Comparison of ENCODE assay signal across 9 cellular contexts in genomic region chr12:388547-389137, GRCh38. TPM values are rescaled to one million over a fixed set of nuclear protein-coding genes. Genes with fewer than 3 reads are reported as not detected.
A peak's percentile ranks its signal among the peaks of the same experiment; 100 is the strongest.
DNase-seq lines count a peak whose midpoint lies in the region; ATAC-seq, FAIRE-seq and TF ChIP-seq lines count a peak whose summit lies in the region.
"Had no signal": no experiment of that assay in that cellular context is flagged by ENCODE, and none has a peak within 500 bp of the region (broad histone marks: within the 10 kb centered on the region; RNA-seq: fewer than 3 reads in every experiment).

No MANE protein-coding gene starts in this region.

- no peaks in the 10 kb centered on the region for H3K9me3 ChIP-seq in liver (ENCODE audit: control insufficient read depth in 4 of 4, low read length in 3 of 4)

- H3K27me3 ChIP-seq in bronchial epithelial cell (ENCODE audit: control insufficient read depth, insufficient read depth, low read length), result no peaks in the 10 kb centered on the region
- no peaks in the 10 kb centered on the region for H3K27me3 ChIP-seq in liver (ENCODE audit: control insufficient read depth in 4 of 4, insufficient read depth in 4 of 4, low read length in 3 of 4)

- TF ChIP-seq RAD21 in liver (IDR thresholded peaks at IDR 0.05), result no peak

- TF ChIP-seq CTCF in GM12864 (IDR thresholded peaks at IDR 0.05; ENCODE audit: low read depth, low read length, missing control alignments) (no peak), bronchial epithelial cell (IDR thresholded peaks at IDR 0.05; ENCODE audit: insufficient read depth, low read length, severe bottlenecking) (no peak), liver (IDR thresholded peaks at IDR 0.05; ENCODE audit: low read depth, low read length, missing input control) (no peak)

- H3K36me3 ChIP-seq in bronchial epithelial cell (ENCODE audit: control insufficient read depth, insufficient read depth, low read length), result peaks cover 3% of the 10 kb centered on the region
- peaks cover 5 to 15% (median 7%) of the 10 kb centered on the region in 4 donors for H3K36me3 ChIP-seq in liver (ENCODE audit: control insufficient read depth in 4 of 4, insufficient read depth in 3 of 4, low read depth in 1 of 4, low read length in 3 of 4)

- H3K4me3 ChIP-seq in GM12864 (ENCODE audit: low read depth, low read length) (peak overlapping the region; percentile 86), bronchial epithelial cell (ENCODE audit: low read depth, low read length) (peak overlapping the region; percentile 76), liver (ENCODE audit: low read depth in 1 of 3, low read length in 3 of 3) (peak overlapping the region; percentile 90 to 98 (median 97))

- under 1% methylated on average over 35 of the region's 35 CpGs for WGBS in liver

- FAIRE-seq in bronchial epithelial cell (lab: Jason Lieb, UNC) (no peak), RCC 7860 (lab: Jason Lieb, UNC) (no peak)
- FAIRE-seq: frontal cortex had no signal

- peaks cover 0 to 39% (median 29%) of the 10 kb centered on the region in 4 donors for H3K4me1 ChIP-seq in liver (ENCODE audit: control insufficient read depth in 4 of 4, insufficient read depth in 4 of 4, low read length in 3 of 4)

- peak; percentile 20 for ATAC-seq in HG02610 (IDR thresholded peaks at IDR 0.05; ENCODE audit: unreplicated experiment)

- peak overlapping the region; percentile 89 to 94 for H3K9ac ChIP-seq in liver (ENCODE audit: low read depth in 1 of 2, low read length in 2 of 2)

- DNase-seq in GM12864 (ENCODE audit: low read depth) (peak; percentile 33), RPMI8226 (peak; percentile 47), bronchial epithelial cell (ENCODE audit: low read depth) (peak; percentile 28), RCC 7860 (ENCODE audit: low spot score) (no peak)
- peak; percentile 15 for DNase-seq in stimulated activated CD8-positive, alpha-beta memory T cell treated with anti-CD3 and anti-CD28 coated beads, Interleukin-15, amount 100 ng/mL, for 24 hours (ENCODE audit: low read depth)
- DNase-seq in effector CD8-positive, alpha-beta T cell (lab: John Stamatoyannopoulos, UW), result no peak

- peak overlapping the region; percentile 99 for H3K27ac ChIP-seq in liver (ENCODE audit: low read depth in 1 of 2, low read length in 2 of 2)

TF ChIP-seq in liver, 16 proteins besides CTCF, POLR2A, EP300 and RAD21:
- no peak for TF ChIP-seq TAF1 (conservative IDR thresholded peaks at IDR 0.05)
- no peak for TF ChIP-seq FOXA1 (IDR thresholded peaks at IDR 0.05)
- no peak for TF ChIP-seq HNF4A (conservative IDR thresholded peaks at IDR 0.05)
- no peak for TF ChIP-seq JUND (IDR thresholded peaks at IDR 0.05)
- no peak for TF ChIP-seq MAX (IDR thresholded peaks at IDR 0.05)
- no peak for TF ChIP-seq ZBTB33 (IDR thresholded peaks at IDR 0.05)

RNA-seq across cellular contexts. Expression of gene KDM5A, which starts 0.5 kb away (rescaled TPM):
- total RNA-seq in bronchial epithelial cell (35.5 and 50.1 TPM in 2 replicates), liver (10 to 100 TPM; 26.5 to 33.7 TPM)
- 10 to 100 TPM in 1 of 2 donors, 1 to 10 TPM in 1; 7.2 to 20.7 TPM for polyA plus RNA-seq in liver

RNA-seq across cellular contexts. Expression of gene CCDC77, which starts 12.8 kb away (rescaled TPM):
- total RNA-seq in bronchial epithelial cell (1.7 and 1.8 TPM in 2 replicates), liver (1 to 10 TPM; 3.9 to 4.2 TPM)
- polyA plus RNA-seq in liver, result 1 to 10 TPM; 1.2 to 1.5 TPM

Comparison
In these comparisons a context has a peak if more than half of its experiments do, and no peak if none do; other contexts are left out.
1. DNase-seq: peak in GM12864 (single experiment), RPMI8226 (single experiment), bronchial epithelial cell (single experiment) and stimulated activated CD8-positive, alpha-beta memory T cell treated with anti-CD3 and anti-CD28 coated beads, Interleukin-15, amount 100 ng/mL, for 24 hours (single experiment); none in effector CD8-positive, alpha-beta T cell (single experiment) and RCC 7860 (single experiment).
2. Peak in every context shown above with its lines, with median percentiles within 50 percentile points of each other: H3K4me3 ChIP-seq.